15 cellular contexts compared by ENCODE assay signal in the genomic region with DNA sequence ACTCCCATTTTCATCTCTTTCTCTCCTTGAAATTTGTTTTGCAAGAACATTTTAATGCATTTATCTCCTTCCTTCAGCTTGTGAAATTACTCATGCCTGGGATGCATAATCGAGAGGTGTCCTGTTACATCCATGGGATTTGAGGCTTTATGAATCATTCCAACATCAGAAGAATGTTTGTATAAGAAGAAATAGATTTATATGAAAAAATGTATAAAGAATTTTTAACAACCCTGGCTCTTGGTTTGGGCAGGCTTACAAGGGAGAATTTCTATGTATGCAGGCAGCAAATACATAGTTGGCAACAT.
DNase-seq lines count a peak whose midpoint lies in the region; ATAC-seq, FAIRE-seq and TF ChIP-seq lines count a peak whose summit lies in the region.
"Had no signal": no experiment of that assay in that cellular context is flagged by ENCODE, and none has a peak within 500 bp of the region (broad histone marks: within the 10 kb centered on the region; RNA-seq: fewer than 3 reads in every experiment).

No MANE protein-coding gene starts in this region.

- H3K4me1 ChIP-seq in SJSA1 (replicated peaks) (peaks cover 32% of the 10 kb centered on the region), fibroblast of lung (ENCODE audit: control insufficient read depth, extremely low read depth, insufficient read depth, low read length) (peaks cover 9% of the 10 kb centered on the region), smooth muscle cell (ENCODE audit: low read depth) (peaks cover 17% of the 10 kb centered on the region), ascending aorta (peaks cover 0 to 13% of the 10 kb centered on the region in 2 donors), MM.1S (ENCODE audit: low read length) (no peaks in the 10 kb centered on the region)

- peaks cover 15% of the 10 kb centered on the region for H3F3A ChIP-seq in smooth muscle cell (ENCODE audit: low read depth)
- H3F3A ChIP-seq in MM.1S (ENCODE audit: insufficient read depth, low read length), result no peaks in the 10 kb centered on the region

- WGBS in smooth muscle cell (ENCODE audit: low lambda C conversion rate), result 13% methylated on average over 1 of the region's 1 CpG

- H2AFZ ChIP-seq in fibroblast of lung (ENCODE audit: low read length) (no peak overlapping the region), smooth muscle cell (ENCODE audit: low read depth) (no peak overlapping the region), MM.1S (ENCODE audit: low read length) (no peak overlapping the region)

- H3K4me3 ChIP-seq in SJSA1 (no peak overlapping the region), fibroblast of lung (replicated peaks in 1 of 4; ENCODE audit: control extremely low read depth in 1 of 4, insufficient read depth in 1 of 4, low read depth in 3 of 4, low read length in 4 of 4) (no peak overlapping the region), smooth muscle cell (no peak overlapping the region), ascending aorta (no peak overlapping the region), MM.1S (ENCODE audit: low read length) (no peak overlapping the region)
- H3K4me3 ChIP-seq: SJCRH30, tibial artery had no signal

- no peak overlapping the region for H3K9ac ChIP-seq in fibroblast of lung (ENCODE audit: insufficient read depth, low read length)
- H3K9ac ChIP-seq in smooth muscle cell (ENCODE audit: low read depth), result no peak overlapping the region
- no peak overlapping the region for H3K9ac ChIP-seq in MM.1S (ENCODE audit: low read length)

- peak; percentile 87 for FAIRE-seq in H54 (lab: Jason Lieb, UNC)

- H3K27ac ChIP-seq in SJSA1 (peak overlapping the region; percentile 15; the same call in 1 of the 2 replicates), fibroblast of lung (ENCODE audit: insufficient read depth, low read length) (no peak overlapping the region), smooth muscle cell (ENCODE audit: low read depth) (peak overlapping the region; percentile 81), ascending aorta (no peak overlapping the region), MM.1S (ENCODE audit: low read length) (no peak overlapping the region)
- H3K27ac ChIP-seq: SJCRH30 had no signal

- no peak for TF ChIP-seq POLR2A in H54 (IDR thresholded peaks at IDR 0.05; ENCODE audit: low read depth, low read length)

- H3K27me3 ChIP-seq in SJSA1 (replicated peaks) (no peaks in the 10 kb centered on the region), fibroblast of lung (ENCODE audit: control insufficient read depth, insufficient read depth, low read length) (no peaks in the 10 kb centered on the region), smooth muscle cell (ENCODE audit: low read depth) (no peaks in the 10 kb centered on the region), ascending aorta (no peaks in the 10 kb centered on the region), MM.1S (replicated peaks; ENCODE audit: insufficient read depth, low read length) (no peaks in the 10 kb centered on the region)
- H3K27me3 ChIP-seq: SJCRH30, tibial artery had no signal

- DNase-seq in H54 (ENCODE audit: insufficient read length, low spot score) (no peak), SJSA1 (ENCODE audit: low read depth in 1 of 2, low spot score in 2 of 2) (peak in 1 of 2 experiments; percentile 38), fibroblast of lung (ENCODE audit: low read depth in 2 of 2) (peak; percentile 94 to 96), smooth muscle cell (lab: John Stamatoyannopoulos, UW; ENCODE audit: unreplicated experiment) (no peak), ascending aorta (ENCODE audit: low spot score in 2 of 2) (no peak), MM.1S (no peak), cerebellar nuclear complex (lab: John Stamatoyannopoulos, UW) (no peak)
- DNase-seq: DND-41, NCI-H1105 treated with DMSO at 0.1 percent for 48 hours, NCI-H69, tibial artery had no signal

- ATAC-seq in GM21576 (IDR thresholded peaks at IDR 0.05; ENCODE audit: unreplicated experiment), result no peak
- ATAC-seq: sciatic nerve, WTC11 had no signal

- H4K20me1 ChIP-seq in fibroblast of lung (ENCODE audit: control insufficient read depth, extremely low read depth, insufficient read depth, low read length), result no peaks in the 10 kb centered on the region
- H4K20me1 ChIP-seq in smooth muscle cell (ENCODE audit: low read depth), result no peaks in the 10 kb centered on the region
- no peaks in the 10 kb centered on the region for H4K20me1 ChIP-seq in MM.1S (ENCODE audit: insufficient read depth, low read length)

- no peak for TF ChIP-seq CTCF in fibroblast of lung (conservative IDR thresholded peaks at IDR 0.05 in 1 of 2, IDR thresholded peaks at IDR 0.05 in 1 of 2; ENCODE audit: low read depth in 1 of 2, low read length in 2 of 2)
- TF ChIP-seq CTCF in smooth muscle cell (IDR thresholded peaks at IDR 0.05; ENCODE audit: borderline replicate concordance, insufficient read depth, poor library complexity, severe bottlenecking), result no peak
- no peak for TF ChIP-seq CTCF in ascending aorta (IDR thresholded peaks at IDR 0.05)
- TF ChIP-seq CTCF in MM.1S (IDR thresholded peaks at IDR 0.05; ENCODE audit: low read length), result no peak

- H3K9me2 ChIP-seq in MM.1S (replicated peaks; ENCODE audit: insufficient read depth, low read length), result no peaks in the 10 kb centered on the region

- H3K36me3 ChIP-seq in SJSA1 (no peaks in the 10 kb centered on the region), fibroblast of lung (ENCODE audit: control insufficient read depth, insufficient read depth, low read length) (no peaks in the 10 kb centered on the region), smooth muscle cell (ENCODE audit: low read depth) (no peaks in the 10 kb centered on the region), ascending aorta (no peaks in the 10 kb centered on the region), MM.1S (replicated peaks; ENCODE audit: insufficient read depth, low read length) (no peaks in the 10 kb centered on the region)
- H3K36me3 ChIP-seq: SJCRH30, tibial artery had no signal

- H3K9me3 ChIP-seq in SJSA1 (replicated peaks), result no peaks in the 10 kb centered on the region
- H3K9me3 ChIP-seq in fibroblast of lung (ENCODE audit: control insufficient read depth, insufficient read depth, low read depth, low read length), result no peaks in the 10 kb centered on the region
- H3K9me3 ChIP-seq in smooth muscle cell (replicated peaks; ENCODE audit: low read depth), result no peaks in the 10 kb centered on the region
- no peaks in the 10 kb centered on the region for H3K9me3 ChIP-seq in ascending aorta
- no peaks in the 10 kb centered on the region for H3K9me3 ChIP-seq in MM.1S (replicated peaks; ENCODE audit: insufficient read depth, low read length)
- H3K9me3 ChIP-seq: SJCRH30 had no signal

- H3K4me2 ChIP-seq in fibroblast of lung (ENCODE audit: extremely low read depth, insufficient read depth, low read length), result peak overlapping the region; percentile 61
- peak overlapping the region; percentile 82 for H3K4me2 ChIP-seq in smooth muscle cell
- H3K4me2 ChIP-seq in MM.1S (ENCODE audit: low read depth, low read length), result no peak overlapping the region

- intact Hi-C loops in ascending aorta (cut with DNase I), result no loop called here

- no peaks in the 10 kb centered on the region for H3K79me2 ChIP-seq in fibroblast of lung (ENCODE audit: control insufficient read depth, insufficient read depth, low read length)
- no peaks in the 10 kb centered on the region for H3K79me2 ChIP-seq in smooth muscle cell (ENCODE audit: low read depth)
- no peaks in the 10 kb centered on the region for H3K79me2 ChIP-seq in MM.1S (ENCODE audit: low read length)

Comparison
In these comparisons a context has a peak if more than half of its experiments do, and no peak if none do; other contexts are left out.
1. DNase-seq: peak in fibroblast of lung (2 of 2); none in H54 (single experiment), smooth muscle cell (single experiment), ascending aorta (0 of 2), MM.1S (single experiment) and cerebellar nuclear complex (0 of 2).
2. H3K27ac ChIP-seq: peak in SJSA1 (single experiment) and smooth muscle cell (single experiment); none in fibroblast of lung (single experiment), ascending aorta (0 of 2) and MM.1S (single experiment).